ENCODE assay signal across 17 cellular contexts in genomic region chr12:48121522-48121921, GRCh38. TPM values are rescaled to one million over a fixed set of nuclear protein-coding genes. Genes with fewer than 3 reads are reported as not detected.
DNase-seq lines count a peak whose midpoint lies in the region.
"Had no signal": no experiment of that assay in that cellular context is flagged by ENCODE, and none has a peak within 500 bp of the region (broad histone marks: within the 10 kb centered on the region; RNA-seq: fewer than 3 reads in every experiment).

No MANE protein-coding gene starts in this region.

- DNase-seq in Karpas-422, result no peak
- peak; percentile 13 for DNase-seq in NCI-H2227 (lab: John Stamatoyannopoulos, UW; ENCODE audit: unreplicated experiment)
- peak; percentile 5 for DNase-seq in left kidney (ENCODE audit: low read depth, low spot score)
- peak; percentile 57 for DNase-seq in retina
- DNase-seq in activated CD8-positive, alpha-beta memory T cell treated with anti-CD3 and anti-CD28 coated beads, Interleukin-2, amount 50 U/mL, for 48 hours, result no peak
- no peak for DNase-seq in pons (ENCODE audit: low spot score)
- DNase-seq in NCI-H1694 treated with DMSO at 0.1 percent for 48 hours (lab: John Stamatoyannopoulos, UW), result no peak
- DNase-seq: ACHN; C1 segment of cervical spinal cord; CD8-positive, alpha-beta memory T cell; HCEC 1CT; NCI-H1092 treated with DMSO at 0.1 percent for 48 hours; NCI-H1694; NCI-H446; NCI-H526 treated with DMSO at 0.1 percent for 48 hours; Right ventricle myocardium superior had no signal

- H3K27ac ChIP-seq in Karpas-422 (ENCODE audit: low read length), result no peak overlapping the region

- H3K27me3 ChIP-seq in Karpas-422 (ENCODE audit: low read length), result no peaks in the 10 kb centered on the region

- H3K9me2 ChIP-seq in Karpas-422 (replicated peaks; ENCODE audit: insufficient read depth, low read length), result no peaks in the 10 kb centered on the region

- H3K4me2 ChIP-seq in Karpas-422 (ENCODE audit: low read depth, low read length, poor library complexity, severe bottlenecking), result peak overlapping the region; percentile 74

- no peak overlapping the region for H3K9ac ChIP-seq in Karpas-422 (ENCODE audit: low read length)

- peaks cover 44% of the 10 kb centered on the region for H3K36me3 ChIP-seq in Karpas-422 (ENCODE audit: insufficient read depth, low read length)

- no peaks in the 10 kb centered on the region for H4K20me1 ChIP-seq in Karpas-422 (ENCODE audit: insufficient read depth, low read depth, low read length)

- H3K4me1 ChIP-seq in Karpas-422 (ENCODE audit: low read length), result peaks cover 29% of the 10 kb centered on the region

- H2AFZ ChIP-seq in Karpas-422 (ENCODE audit: low read length), result no peak overlapping the region
- H2AFZ ChIP-seq: GM23338 had no signal

- no peak overlapping the region for H3K4me3 ChIP-seq in Karpas-422 (ENCODE audit: low read length)
- H3K4me3 ChIP-seq: GM23338 had no signal

- H3K79me2 ChIP-seq in Karpas-422 (ENCODE audit: low read length), result peaks cover 65% of the 10 kb centered on the region

- no peaks in the 10 kb centered on the region for H3K9me3 ChIP-seq in Karpas-422 (ENCODE audit: low read length)

RNA-seq across cellular contexts. Expression of gene PFKM, which starts 2.4 kb away (rescaled TPM):
- total RNA-seq in Karpas-422 (2014; rRNA removed; shearing (Covaris generic); ENCODE audit: low replicate concordance), result 71.4 and 96.7 TPM in 2 replicates

RNA-seq across cellular contexts. Expression of gene SENP1, which starts 15.6 kb away (rescaled TPM):
- 20.1 and 44.5 TPM in 2 replicates for total RNA-seq in Karpas-422 (2014; rRNA removed; shearing (Covaris generic); ENCODE audit: low replicate concordance)

RNA-seq across cellular contexts. Expression of gene ASB8, which starts 35.8 kb away (rescaled TPM):
- 22.2 and 42.7 TPM in 2 replicates for total RNA-seq in Karpas-422 (2014; rRNA removed; shearing (Covaris generic); ENCODE audit: low replicate concordance)

Comparison
In these comparisons a context has a peak if more than half of its experiments do, and no peak if none do; other contexts are left out.
1. DNase-seq: peak in NCI-H2227 (single experiment), left kidney (single experiment) and retina (single experiment); none in Karpas-422 (single experiment), activated CD8-positive, alpha-beta memory T cell treated with anti-CD3 and anti-CD28 coated beads, Interleukin-2, amount 50 U/mL, for 48 hours (single experiment), pons (single experiment) and NCI-H1694 treated with DMSO at 0.1 percent for 48 hours (single experiment).